ENCODE assay signal across 13 cellular contexts in the genomic region with DNA sequence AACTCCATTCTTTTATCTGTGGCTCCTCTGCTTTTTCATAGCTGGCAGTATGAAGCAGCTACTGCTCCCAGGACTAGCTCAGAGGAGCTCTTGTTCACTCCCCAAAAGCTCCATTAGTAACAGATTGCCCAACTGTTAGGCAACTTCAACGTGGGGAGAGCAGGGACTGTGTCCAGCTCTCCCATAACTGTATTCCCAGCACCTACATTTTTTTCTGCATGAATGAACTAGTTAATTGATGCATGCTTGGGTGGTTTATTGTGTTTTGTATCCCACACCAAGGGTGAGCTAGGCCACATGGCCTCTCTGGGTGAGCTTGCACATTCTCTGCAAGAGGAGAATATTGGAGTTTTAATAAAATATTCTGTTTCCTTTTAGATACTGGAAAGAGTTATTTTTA. TPM values are rescaled to one million over a fixed set of nuclear protein-coding genes. Genes with fewer than 3 reads are reported as not detected.
DNase-seq lines count a peak whose midpoint lies in the region; ATAC-seq, FAIRE-seq and TF ChIP-seq lines count a peak whose summit lies in the region.
"Had no signal": no experiment of that assay in that cellular context is flagged by ENCODE, and none has a peak within 500 bp of the region (broad histone marks: within the 10 kb centered on the region; RNA-seq: fewer than 3 reads in every experiment).

No MANE protein-coding gene starts in this region.

- H3K79me2 ChIP-seq in mammary epithelial cell (ENCODE audit: insufficient read depth, low read length) (peaks cover 4% of the 10 kb centered on the region), HepG2 (ENCODE audit: insufficient read depth, low read length) (no peaks in the 10 kb centered on the region)

- H3K9me3 ChIP-seq in mammary epithelial cell (replicated peaks; ENCODE audit: insufficient read depth, low read length) (no peaks in the 10 kb centered on the region), HepG2 (ENCODE audit: low read length) (no peaks in the 10 kb centered on the region)

- ATAC-seq in HepG2 (no peak), GM19397 (IDR thresholded peaks at IDR 0.05; ENCODE audit: unreplicated experiment) (no peak), GM18861 (IDR thresholded peaks at IDR 0.05; ENCODE audit: unreplicated experiment) (no peak), GM19467 (IDR thresholded peaks at IDR 0.05; ENCODE audit: unreplicated experiment) (no peak), HG02884 (IDR thresholded peaks at IDR 0.05; ENCODE audit: unreplicated experiment) (no peak)

- no peak for TF ChIP-seq POLR2A in HepG2 (IDR thresholded peaks at IDR 0.05; ENCODE audit: insufficient read depth in 1 of 2, low read depth in 2 of 2, low read length in 2 of 2)

- CTCF ChIA-PET in mammary epithelial cell (lab: Charles Lee; ENCODE audit: low non-redundant PET): no interaction called here
- CTCF ChIA-PET in HepG2 (lab: Yijun Ruan, JAX; ENCODE audit: low intra/inter-chr PET ratio, low total read pairs): no interaction called here

- H3K27ac ChIP-seq in mammary epithelial cell (ENCODE audit: insufficient read depth, low read depth, low read length) (no peak overlapping the region), HepG2 (ENCODE audit: extremely low read length, insufficient read depth, low read length) (no peak overlapping the region)

- POLR2A ChIA-PET in HepG2 (lab: Yijun Ruan, JAX): no interaction called here

- TF ChIP-seq EP300 in HepG2 (IDR thresholded peaks at IDR 0.05; ENCODE audit: low read depth in 2 of 2, low read length in 2 of 2) (no peak), HepG2 (CRISPR knock-in tag; IDR thresholded peaks at IDR 0.05; ENCODE audit: borderline replicate concordance) (no peak)

- dilution Hi-C loops in mammary epithelial cell (cut with HindIII; ENCODE audit: low sequenced_read_pairs): no loop called here

- H3K4me1 ChIP-seq in mammary epithelial cell (ENCODE audit: insufficient read depth, low read length) (peaks cover 23% of the 10 kb centered on the region), HepG2 (ENCODE audit: insufficient read depth, low read length) (no peaks in the 10 kb centered on the region)
- H3K4me1 ChIP-seq: Caco-2 had no signal

- H2AFZ ChIP-seq in mammary epithelial cell (ENCODE audit: low read depth, low read length) (no peak overlapping the region), HepG2 (ENCODE audit: low read length) (no peak overlapping the region)

- in situ Hi-C loops in mammary epithelial cell (cut with MboI; ENCODE audit: low sequenced_read_pairs in 2 of 2): no loop called here
- in situ Hi-C loops in HepG2 (cut with HindIII; ENCODE audit: extremely low pct_ligation_motif_present, low pct_unique_long_range_greater_than_20kb): no loop called here

- TF ChIP-seq CTCF in mammary epithelial cell (conservative IDR thresholded peaks at IDR 0.05 in 1 of 2, IDR thresholded peaks at IDR 0.05 in 1 of 2; ENCODE audit: extremely low read depth in 1 of 2, insufficient read depth in 1 of 2, low read depth in 1 of 2, low read length in 2 of 2) (no peak), HepG2 (CRISPR knock-in tag; IDR thresholded peaks at IDR 0.05) (no peak)

- DNase-seq in DMS 273 (lab: John Stamatoyannopoulos, UW; ENCODE audit: unreplicated experiment) (peak; percentile 93), NCI-H2107 (lab: John Stamatoyannopoulos, UW) (peak; percentile 22), mammary epithelial cell (peak; percentile 70), HepG2 (ENCODE audit: low spot score) (peak; percentile 10)
- DNase-seq: activated CD4-positive, alpha-beta T cell treated with anti-CD3 and anti-CD28 coated beads for 1 hour; activated effector memory CD4-positive, alpha-beta T cell treated with Interleukin-2 at 50 U/mL for 16 hours; Caco-2; effector CD4-positive, alpha-beta T cell; RPMI8226 had no signal

- no TSS peak for BruUV-seq in mammary epithelial cell (replicated peaks; lab: Mats Ljungman, UMichigan)
- BruUV-seq in HepG2 (replicated peaks; lab: Mats Ljungman, UMichigan): no TSS peak

- intact Hi-C loops in mammary epithelial cell (cut with micrococcal nuclease) (no loop called here), HepG2 (cut with micrococcal nuclease; ENCODE audit: unreplicated experiment) (no loop called here)

- no peaks in the 10 kb centered on the region for H3K27me3 ChIP-seq in mammary epithelial cell (ENCODE audit: insufficient read depth, low read length)
- H3K27me3 ChIP-seq in HepG2 (ENCODE audit: control insufficient read depth in 1 of 2, insufficient read depth in 2 of 2, low read length in 2 of 2): no peaks in the 10 kb centered on the region

- H3K36me3 ChIP-seq in mammary epithelial cell (ENCODE audit: insufficient read depth, low read length): no peaks in the 10 kb centered on the region
- H3K36me3 ChIP-seq in HepG2 (replicated peaks in 1 of 2; ENCODE audit: control insufficient read depth in 1 of 2, insufficient read depth in 2 of 2, low read length in 2 of 2): no peaks in the 10 kb centered on the region

- H3K4me3 ChIP-seq in mammary epithelial cell (replicated peaks in 1 of 3; ENCODE audit: insufficient read depth in 1 of 3, low read depth in 2 of 3, low read length in 3 of 3) (no peak overlapping the region), HepG2 (replicated peaks in 1 of 3; ENCODE audit: insufficient read depth in 1 of 3, low read depth in 2 of 3, low read length in 3 of 3) (no peak overlapping the region)

- TF ChIP-seq RAD21 in HepG2 (CRISPR knock-in tag; IDR thresholded peaks at IDR 0.05): no peak

- WGBS in mammary epithelial cell (ENCODE audit: low coverage, missing lambda C conversion rate): 6% methylated on average over 1 of the region's 1 CpG
- WGBS in HepG2 (ENCODE audit: low lambda C conversion rate): 13% methylated on average over 1 of the region's 1 CpG

- H3K4me2 ChIP-seq in mammary epithelial cell (ENCODE audit: insufficient read depth, low read depth, low read length) (no peak overlapping the region), HepG2 (ENCODE audit: low read depth, low read length) (no peak overlapping the region)

- no peak for FAIRE-seq in HepG2 (lab: Jason Lieb, UNC)

- no peak overlapping the region for H3K9ac ChIP-seq in mammary epithelial cell (ENCODE audit: insufficient read depth, low read length)
- no peak overlapping the region for H3K9ac ChIP-seq in HepG2 (ENCODE audit: insufficient read depth, low read depth, low read length)

- no peaks in the 10 kb centered on the region for H4K20me1 ChIP-seq in mammary epithelial cell (ENCODE audit: insufficient read depth, low read length)
- no peaks in the 10 kb centered on the region for H4K20me1 ChIP-seq in HepG2 (ENCODE audit: insufficient read depth, low read length)

TF ChIP-seq in HepG2, 621 proteins besides CTCF, POLR2A, EP300 and RAD21:
- no peak for TF ChIP-seq ZNF296 (CRISPR knock-in tag; conservative IDR thresholded peaks at IDR 0.05)

RNA-seq across cellular contexts. Expression of gene STON2, which starts 15.2 kb away (rescaled TPM):
- 100 to 1,000 TPM; 125 to 327 TPM for total RNA-seq in mammary epithelial cell
- polyA plus RNA-seq in mammary epithelial cell: 54.2 TPM
- polyA minus RNA-seq in mammary epithelial cell: 171 TPM
- 11.0 and 13.8 TPM in 2 replicates for total RNA-seq in HepG2 (2016; rRNA removed; fragmentation: Illumina TruSeq; extraction: Trizol)
- total RNA-seq in HepG2 (2016; cell fraction: cytosol; rRNA removed; fragmentation: Illumina TruSeq; extraction: Trizol; ENCODE audit: low read depth): 1.8 and 2.0 TPM in 2 replicates
- 10.5 and 13.2 TPM in 2 replicates for total RNA-seq in HepG2 (2016; cell fraction: insoluble cytoplasmic fraction; rRNA removed; fragmentation: Illumina TruSeq; extraction: Trizol)
- total RNA-seq in HepG2 (2016; cell fraction: membrane; rRNA removed; fragmentation: Illumina TruSeq; extraction: Trizol): 3.1 and 3.8 TPM in 2 replicates
- 12.7 and 16.5 TPM in 2 replicates for total RNA-seq in HepG2 (2016; cell fraction: nucleus; rRNA removed; fragmentation: Illumina TruSeq; extraction: Trizol)
- polyA plus RNA-seq in HepG2 (2011; rRNA removed): 2.1 and 2.4 TPM in 2 replicates
- polyA plus RNA-seq in HepG2 (2011; cell fraction: cytosol; rRNA removed): 0.71 and 1.6 TPM in 2 replicates
- polyA plus RNA-seq in HepG2 (2011; cell fraction: nucleus; rRNA removed): 2.0 and 3.8 TPM in 2 replicates
- 1.3 and 1.6 TPM in 2 replicates for polyA plus RNA-seq in HepG2 (2012)
- 0.23 and 0.43 TPM in 2 replicates for polyA plus RNA-seq in HepG2 (2016; cell fraction: cytosol; fragmentation: Illumina TruSeq; extraction: Trizol; ENCODE audit: low read depth)
- 2.4 TPM in 2 replicates for polyA plus RNA-seq in HepG2 (2016; cell fraction: insoluble cytoplasmic fraction; fragmentation: Illumina TruSeq; extraction: Trizol; ENCODE audit: low read depth)
- polyA plus RNA-seq in HepG2 (2016; cell fraction: membrane; fragmentation: Illumina TruSeq; extraction: Trizol; ENCODE audit: low read depth): 0.57 and 0.77 TPM in 2 replicates
- 2.7 and 4.2 TPM in 2 replicates for polyA plus RNA-seq in HepG2 (2016; cell fraction: nucleus; fragmentation: Illumina TruSeq; extraction: Trizol; ENCODE audit: insufficient read depth, low read depth)
- polyA minus RNA-seq in HepG2 (2011; rRNA and poly(A)+ RNA removed; ENCODE audit: low replicate concordance): 15.1 and 91.4 TPM in 2 replicates
- polyA minus RNA-seq in HepG2 (2011; cell fraction: cytosol; rRNA and poly(A)+ RNA removed): 6.2 and 6.7 TPM in 2 replicates
- 14.8 and 17.2 TPM in 2 replicates for polyA minus RNA-seq in HepG2 (2011; cell fraction: nucleus; rRNA and poly(A)+ RNA removed)

Comparison
In these comparisons a context has a peak if more than half of its experiments do, and no peak if none do; other contexts are left out.
1. DNase-seq: peak in every context shown above with its lines; median percentile 93 in DMS 273; 70 in mammary epithelial cell; 22 in NCI-H2107; 10 in HepG2.
2. RNA of gene STON2, which starts 15.2 kb away (total RNA-seq): 125 to 327 TPM in mammary epithelial cell; 1.8 to 16.5 TPM in HepG2; every median in the first group is over 4 times any median in the second.